In genomic region chr1:167676205-167676915, GRCh38 we compare ENCODE assay signal across 11 cellular contexts. TPM values are rescaled to one million over a fixed set of nuclear protein-coding genes. Genes with fewer than 3 reads are reported as not detected.
DNase-seq lines count a peak whose midpoint lies in the region; ATAC-seq, FAIRE-seq and TF ChIP-seq lines count a peak whose summit lies in the region.
"Had no signal": no experiment of that assay in that cellular context is flagged by ENCODE, and none has a peak within 500 bp of the region (broad histone marks: within the 10 kb centered on the region; RNA-seq: fewer than 3 reads in every experiment).

No MANE protein-coding gene starts in this region.

- ATAC-seq in HG03060 (IDR thresholded peaks at IDR 0.05; ENCODE audit: low read depth, unreplicated experiment) (peak; percentile 32), GM18505 (IDR thresholded peaks at IDR 0.05; ENCODE audit: unreplicated experiment) (no peak)
- peak; percentile 46 to 79 for ATAC-seq in activated naive CD4-positive, alpha-beta T cell treated with anti-CD3 and anti-CD28 coated beads, Interleukin-2, amount 50 U/mL, for 72 hours
- ATAC-seq: PC-3 had no signal

- FAIRE-seq in GM12892 (lab: Jason Lieb, UNC) = peak; percentile 5
- FAIRE-seq: endometrium had no signal

- H3K27ac Mint-ChIP-seq in activated naive CD4-positive, alpha-beta T cell treated with anti-CD3 and anti-CD28 coated beads, Interleukin-2, amount 50 U/mL, for 72 hours = no peak overlapping the region

- no peak for TF ChIP-seq POLR2A in GM12892 (IDR thresholded peaks at IDR 0.05; ENCODE audit: low read depth, low read length)
- peak; percentile 17 for TF ChIP-seq POLR2A in GM19099 (IDR thresholded peaks at IDR 0.05; ENCODE audit: extremely low read depth, insufficient read length, low read depth)
- no peak for TF ChIP-seq POLR2A in GM18505 (IDR thresholded peaks at IDR 0.05; ENCODE audit: borderline replicate concordance, extremely low read depth, insufficient read depth, insufficient read length)

- no peak for DNase-seq in GM12892 (ENCODE audit: insufficient read length)
- no peak for DNase-seq in activated naive CD4-positive, alpha-beta T cell treated with anti-CD3 and anti-CD28 coated beads, Interleukin-2, amount 50 U/mL, for 72 hours (ENCODE audit: low spot score in 2 of 2)
- no peak for DNase-seq in NCI-H524 treated with DMSO at 0.1 percent for 48 hours (lab: John Stamatoyannopoulos, UW)
- DNase-seq in NOMO-1 treated with DMSO at 0.1 percent for 48 hours (lab: John Stamatoyannopoulos, UW; ENCODE audit: unreplicated experiment) = no peak
- DNase-seq in NOMO-1 treated with dmso at 0.1 percent for 144 hours (lab: John Stamatoyannopoulos, UW; ENCODE audit: unreplicated experiment) = no peak
- DNase-seq: GF-D8, PC-3 had no signal

- peaks cover 0 to 3% of the 10 kb centered on the region in 2 donors for H3K9me3 Mint-ChIP-seq in activated naive CD4-positive, alpha-beta T cell treated with anti-CD3 and anti-CD28 coated beads, Interleukin-2, amount 50 U/mL, for 72 hours

- peaks cover 9 to 44% of the 10 kb centered on the region in 2 donors for H3K36me3 Mint-ChIP-seq in activated naive CD4-positive, alpha-beta T cell treated with anti-CD3 and anti-CD28 coated beads, Interleukin-2, amount 50 U/mL, for 72 hours

RNA-seq across cellular contexts. Expression of gene MPZL1, which starts 45.4 kb away (rescaled TPM):
- 31.9 TPM for polyA plus RNA-seq in GM12892 (2012; ENCODE audit: missing spikeins)
- total RNA-seq in activated naive CD4-positive, alpha-beta T cell treated with anti-CD3 and anti-CD28 coated beads, Interleukin-2, amount 50 U/mL, for 72 hours = 10 to 100 TPM; 26.8 to 33.0 TPM

RNA-seq across cellular contexts. Expression of gene RCSD1, which starts 46.3 kb away (rescaled TPM):
- 68.5 TPM for polyA plus RNA-seq in GM12892 (2012; ENCODE audit: missing spikeins)
- 10 to 100 TPM; 28.2 to 65.6 TPM for total RNA-seq in activated naive CD4-positive, alpha-beta T cell treated with anti-CD3 and anti-CD28 coated beads, Interleukin-2, amount 50 U/mL, for 72 hours
- total RNA-seq: PC-3 had no signal
